Comparison of ENCODE assay signal across 8 cellular contexts in the genomic region with DNA sequence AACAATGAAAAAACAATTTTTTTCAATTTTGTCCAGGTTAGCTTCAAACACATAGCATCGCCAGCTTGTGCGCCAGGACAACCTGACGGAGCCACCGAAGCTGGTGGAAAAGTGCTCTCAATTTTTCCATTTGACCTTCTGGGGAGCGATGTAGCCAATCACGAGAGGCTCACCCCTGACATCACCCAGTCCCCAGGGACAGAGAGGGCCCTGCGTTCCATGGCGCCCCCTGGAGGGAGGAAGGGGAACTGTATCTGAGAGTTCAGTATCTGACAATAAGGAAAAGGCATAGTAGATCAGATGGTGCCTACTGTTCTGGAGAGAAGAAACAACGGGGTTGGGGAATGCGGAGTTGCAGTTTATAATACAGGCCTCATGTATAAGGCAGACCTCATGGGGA.
DNase-seq lines count a peak whose midpoint lies in the region; ATAC-seq, FAIRE-seq and TF ChIP-seq lines count a peak whose summit lies in the region.
"Not testable (repeated sequence)": the region's sequence is repeated elsewhere in the genome, so short reads cannot be mapped to it uniquely, and the experiment has no call there.

No MANE protein-coding gene starts in this region.

- CTCF ChIA-PET in GM12878 (lab: Yijun Ruan, JAX): not testable (repeated sequence)

- not testable (repeated sequence) for H4K20me1 ChIP-seq in Loucy (ENCODE audit: insufficient read depth, low read length, poor library complexity, severe bottlenecking); GM12878 (ENCODE audit: control insufficient read depth, insufficient read depth)

- not testable (repeated sequence) for H3K4me1 ChIP-seq in Loucy (ENCODE audit: insufficient read depth, low read length, poor library complexity, severe bottlenecking); GM12878 (ENCODE audit: control insufficient read depth, insufficient read depth, low read length); lower lobe of right lung

- H3K4me3 ChIP-seq in Loucy (ENCODE audit: low read length, poor library complexity, severe bottlenecking); GM12878; lower lobe of right lung: not testable (repeated sequence)

- H3F3A ChIP-seq in Loucy (ENCODE audit: low read depth): not testable (repeated sequence)

- not testable (repeated sequence) for BruUV-seq in GM12878 (replicated peaks; lab: Mats Ljungman, UMichigan)

- ATAC-seq in GM12878, lower lobe of right lung: not testable (repeated sequence)

- not testable (repeated sequence) for H3K9me2 ChIP-seq in Loucy (replicated peaks; ENCODE audit: low read depth, low read length)

- POLR2A ChIA-PET in GM12878 (lab: Charles Lee): not testable (repeated sequence)

- not testable (repeated sequence) for H2AFZ ChIP-seq in Loucy (ENCODE audit: low read length); GM12878 (ENCODE audit: control insufficient read depth, low read depth, low read length)

- FAIRE-seq in GM12878 (lab: Jason Lieb, UNC): not testable (repeated sequence)

- TF ChIP-seq RAD21 in GM12878 (IDR thresholded peaks at IDR 0.05; ENCODE audit: insufficient read depth, low read depth, low read length): not testable (repeated sequence)

- RAD21 ChIA-PET in GM12878 (lab: Charles Lee; ENCODE audit: unreplicated experiment): not testable (repeated sequence)

- H3K36me3 ChIP-seq in Loucy (ENCODE audit: insufficient read depth, low read length); GM12878 (ENCODE audit: control insufficient read depth in 2 of 2, insufficient read depth in 2 of 2, low read length in 1 of 2); lower lobe of right lung: not testable (repeated sequence)

- H3K27ac ChIP-seq in 22Rv1: peak overlapping the region; percentile 30; the same call in 1 of the 2 replicates
- H3K27ac ChIP-seq in GM12878 (ENCODE audit: control insufficient read depth, insufficient read depth); lower lobe of right lung: not testable (repeated sequence)

- H3K27me3 ChIP-seq in Loucy (ENCODE audit: insufficient read depth, low read length, poor library complexity, severe bottlenecking); GM12878 (replicated peaks in 1 of 2; ENCODE audit: control insufficient read depth in 2 of 2, insufficient read depth in 2 of 2, low read length in 1 of 2); lower lobe of right lung (ENCODE audit: low read depth): not testable (repeated sequence)

- intact Hi-C loops in GM12878 (cut with micrococcal nuclease; ENCODE audit: unreplicated experiment); lower lobe of right lung (cut with DNase I): not testable (repeated sequence)

- TF ChIP-seq POLR2A in GM12878 (IDR thresholded peaks at IDR 0.05; ENCODE audit: low read depth, low read length): not testable (repeated sequence)

- not testable (repeated sequence) for TF ChIP-seq EP300 in GM12878 (IDR thresholded peaks at IDR 0.05; ENCODE audit: borderline replicate concordance in 1 of 2, control insufficient read depth in 1 of 2, low read depth in 2 of 2, low read length in 2 of 2)

- WGBS in GM12878 (ENCODE audit: insufficient coverage, insufficient replicate concordance, low lambda C conversion rate, missing lambda C conversion rate): 47% methylated on average over 10 of the region's 10 CpGs

- H3K9ac ChIP-seq in Loucy (ENCODE audit: low read depth, low read length, poor library complexity, severe bottlenecking); GM12878 (ENCODE audit: control insufficient read depth, insufficient read depth, low read length): not testable (repeated sequence)

- SMC1A ChIA-PET in GM12878 (lab: Charles Lee; ENCODE audit: uncharacterized antibody, unreplicated experiment): not testable (repeated sequence)

- not testable (repeated sequence) for H3K79me2 ChIP-seq in Loucy (ENCODE audit: insufficient read depth, low read length); GM12878 (ENCODE audit: control insufficient read depth, insufficient read depth, low read length)

- not testable (repeated sequence) for H3K9me3 ChIP-seq in Loucy (ENCODE audit: insufficient read depth, low read depth, low read length); GM12878 (replicated peaks; ENCODE audit: control insufficient read depth, insufficient read depth, low read length); lower lobe of right lung

- DNase-seq in GM10266 (ENCODE audit: extremely low spot score); GM12878 (ENCODE audit: low read depth, low spot score); lower lobe of right lung: not testable (repeated sequence)
- DNase-seq in T-helper 9 cell (peak; percentile 5), activated T-cell treated with anti-CD3 and anti-CD28 coated beads for 1 hour (ENCODE audit: low read depth) (peak; percentile 11)
- peak; percentile 19 to 48 for DNase-seq in stimulated activated CD4-positive, alpha-beta T cell treated with anti-CD3 and anti-CD28 coated beads, Interleukin-4, amount 100 ng/mL, for 48 hours (ENCODE audit: low read depth in 2 of 2)

- TF ChIP-seq CTCF in 22Rv1 (IDR thresholded peaks at IDR 0.05) (peak; percentile 81), GM10266 (IDR thresholded peaks at IDR 0.05; ENCODE audit: control insufficient read depth, insufficient read depth, low read depth, missing control alignments) (peak; percentile 27), Loucy (conservative IDR thresholded peaks at IDR 0.05; ENCODE audit: low read length) (peak; percentile 52), GM12878 (IDR thresholded peaks at IDR 0.05 in 2 of 3, conservative IDR thresholded peaks at IDR 0.05 in 1 of 3; ENCODE audit: control insufficient read depth in 2 of 3, extremely low read depth in 1 of 3, insufficient read depth in 1 of 3, low read depth in 3 of 3, low read length in 3 of 3) (peak; percentile 3 to 27 (median 21); a peak in 2 of 6 replicates), lower lobe of right lung (IDR thresholded peaks at IDR 0.05) (peak; percentile 26)

- in situ Hi-C loops in GM12878 (cut with MboI): not testable (repeated sequence)

- H3K4me2 ChIP-seq in Loucy (ENCODE audit: low read depth, low read length, poor library complexity, severe bottlenecking); GM12878 (ENCODE audit: control insufficient read depth, insufficient read depth): not testable (repeated sequence)

TF ChIP-seq in GM12878, 131 proteins besides CTCF, POLR2A, EP300 and RAD21:
- TF ChIP-seq MEF2B (IDR thresholded peaks at IDR 0.05; ENCODE audit: partially characterized antibody, poor library complexity, severe bottlenecking): peak; percentile 69

Comparison
In these comparisons a context has a peak if more than half of its experiments do, and no peak if none do; other contexts are left out.
1. CTCF ChIP-seq: peak in every context shown above with its lines; median percentile 81 in 22Rv1; 52 in Loucy; 27 in GM10266; 26 in lower lobe of right lung; 21 in GM12878.